Comparison of ENCODE assay signal across 15 cellular contexts in the genomic region with DNA sequence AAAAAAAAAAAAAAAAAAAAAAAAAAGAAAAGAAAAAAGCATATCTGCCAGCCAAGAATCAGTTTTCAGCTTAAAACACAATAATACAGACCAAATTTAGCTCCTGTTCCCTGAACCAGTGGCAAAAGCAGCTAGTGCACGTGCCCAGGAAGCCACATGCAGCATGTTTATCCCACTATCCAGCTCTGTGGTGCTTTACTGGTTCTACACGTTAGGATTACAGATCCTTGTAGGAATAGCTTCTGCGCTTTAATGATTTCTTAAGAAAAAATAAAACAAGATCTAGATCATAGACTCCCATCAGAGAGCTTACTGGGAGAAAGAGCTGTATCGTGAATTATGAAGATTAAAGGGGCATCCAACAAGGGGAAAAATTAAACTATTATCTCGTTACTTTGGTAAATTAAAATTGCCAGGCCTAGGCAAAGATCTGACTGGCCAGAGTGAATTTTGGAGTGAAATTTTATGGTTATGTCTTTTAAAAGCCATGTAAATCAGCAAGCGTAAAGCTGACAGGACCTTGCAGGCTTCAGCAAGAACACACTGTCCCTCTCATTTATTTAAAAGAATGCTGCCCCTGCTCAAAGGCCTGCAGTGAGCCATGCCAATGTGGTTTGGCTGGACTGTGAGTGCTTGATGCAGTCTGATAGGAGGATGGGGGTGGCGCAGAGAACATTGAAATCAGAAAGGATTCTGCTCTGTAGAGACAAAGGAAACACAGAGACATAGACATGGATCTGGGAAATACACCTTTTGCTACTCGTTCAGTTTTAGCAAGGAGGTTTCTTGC.
DNase-seq lines count a peak whose midpoint lies in the region; ATAC-seq, FAIRE-seq and TF ChIP-seq lines count a peak whose summit lies in the region.
"Had no signal": no experiment of that assay in that cellular context is flagged by ENCODE, and none has a peak within 500 bp of the region (broad histone marks: within the 10 kb centered on the region; RNA-seq: fewer than 3 reads in every experiment).

No MANE protein-coding gene starts in this region.

- H3K4me3 ChIP-seq in left ventricle myocardium inferior (peak overlapping the region; percentile 53), pancreas (no peak overlapping the region), uterus (no peak overlapping the region)
- H3K4me3 ChIP-seq: PC-9 had no signal

- H3K9me3 ChIP-seq in left ventricle myocardium inferior (replicated peaks) (no peaks in the 10 kb centered on the region), pancreas (no peaks in the 10 kb centered on the region), uterus (no peaks in the 10 kb centered on the region)

- H3K27ac Mint-ChIP-seq in brain: peak overlapping the region; percentile 74 to 97 (median 90)
- H3K27ac Mint-ChIP-seq: activated CD8-positive, alpha-beta T cell treated with anti-CD3 and anti-CD28 coated beads for 36 hours; activated naive CD4-positive, alpha-beta T cell treated with anti-CD3 and anti-CD28 coated beads, Interleukin-2, amount 10 ng/mL, durations not matched to agents 7 days and 5 days; T-helper 2 cell treated with Interferon-gamma antibody and Interleukin-4, amounts not matched to agents 5 μg/mL and 100 μg/mL, for 36 hours had no signal

- TF ChIP-seq CTCF in brain (conservative IDR thresholded peaks at IDR 0.05) (no peak), left ventricle myocardium inferior (IDR thresholded peaks at IDR 0.05; ENCODE audit: borderline replicate concordance) (no peak), pancreas (IDR thresholded peaks at IDR 0.05) (no peak), uterus (IDR thresholded peaks at IDR 0.05) (no peak)

- peaks cover 55% of the 10 kb centered on the region for H3K4me1 Mint-ChIP-seq in brain
- H3K4me1 Mint-ChIP-seq: activated naive CD4-positive, alpha-beta T cell treated with anti-CD3 and anti-CD28 coated beads, Interleukin-2, amount 10 ng/mL, durations not matched to agents 7 days and 5 days had no signal

- no peaks in the 10 kb centered on the region for H3K27me3 ChIP-seq in left ventricle myocardium inferior (ENCODE audit: low read depth)
- H3K27me3 ChIP-seq in pancreas: no peaks in the 10 kb centered on the region
- H3K27me3 ChIP-seq in uterus: no peaks in the 10 kb centered on the region

- H3K36me3 Mint-ChIP-seq in brain: no peaks in the 10 kb centered on the region
- H3K36me3 Mint-ChIP-seq: activated naive CD4-positive, alpha-beta T cell treated with anti-CD3 and anti-CD28 coated beads, Interleukin-2, amount 10 ng/mL, durations not matched to agents 7 days and 5 days had no signal

- FAIRE-seq in pancreas (lab: Jason Lieb, UNC): no peak

- H3K4me3 Mint-ChIP-seq in brain: peak overlapping the region in 2 of 5 experiments; percentile 62 to 69
- H3K4me3 Mint-ChIP-seq: activated CD8-positive, alpha-beta T cell treated with anti-CD3 and anti-CD28 coated beads for 36 hours; activated naive CD4-positive, alpha-beta T cell treated with anti-CD3 and anti-CD28 coated beads, Interleukin-2, amount 10 ng/mL, durations not matched to agents 7 days and 5 days; T-helper 2 cell treated with Interferon-gamma antibody and Interleukin-4, amounts not matched to agents 5 μg/mL and 100 μg/mL, for 36 hours had no signal

- no peaks in the 10 kb centered on the region for H3K36me3 ChIP-seq in left ventricle myocardium inferior
- H3K36me3 ChIP-seq in pancreas: no peaks in the 10 kb centered on the region
- H3K36me3 ChIP-seq in uterus: no peaks in the 10 kb centered on the region

- peak; percentile 49 for DNase-seq in left ventricle myocardium inferior
- DNase-seq in pancreas: peak in 1 of 6 donors; percentile 24
- DNase-seq in uterus: peak; percentile 48 to 70
- no peak for DNase-seq in left colon
- DNase-seq in stimulated activated naive CD4-positive, alpha-beta T cell treated with Interleukin-2 at 50 U/mL for 16 hours (lab: John Stamatoyannopoulos, UW): no peak
- DNase-seq in NCI-H2081 treated with DMSO at 0.1 percent for 48 hours (lab: John Stamatoyannopoulos, UW): no peak
- DNase-seq: activated CD8-positive, alpha-beta T cell treated with anti-CD3 and anti-CD28 coated beads for 36 hours; activated naive CD4-positive, alpha-beta T cell treated with anti-CD3 and anti-CD28 coated beads, Interleukin-2, amount 10 ng/mL, durations not matched to agents 7 days and 5 days; COR-L47; NCI-H2171; PC-9; stimulated activated CD4-positive, alpha-beta T cell treated with anti-CD3 and anti-CD28 coated beads, Interleukin-1b, Interleukin-23, amount 100 ng/mL, for 48 hours; stimulated activated naive CD8-positive, alpha-beta T cell treated with anti-CD3 and anti-CD28 coated beads, Interleukin-15, Interleukin-2, amounts not matched to agents 100 U/mL and 50 U/mL, for 24 hours had no signal

- peak overlapping the region; percentile 84 for H3K27ac ChIP-seq in left ventricle myocardium inferior (replicated peaks)
- peak overlapping the region in 1 of 4 donors; percentile 4 for H3K27ac ChIP-seq in pancreas
- H3K27ac ChIP-seq in uterus: peak overlapping the region; percentile 14 to 69
- H3K27ac ChIP-seq: PC-9 had no signal

- TF ChIP-seq POLR2A in uterus (IDR thresholded peaks at IDR 0.05): no peak

- no peaks in the 10 kb centered on the region for H3K9me3 Mint-ChIP-seq in brain
- H3K9me3 Mint-ChIP-seq: activated CD8-positive, alpha-beta T cell treated with anti-CD3 and anti-CD28 coated beads for 36 hours; activated naive CD4-positive, alpha-beta T cell treated with anti-CD3 and anti-CD28 coated beads, Interleukin-2, amount 10 ng/mL, durations not matched to agents 7 days and 5 days; T-helper 2 cell treated with Interferon-gamma antibody and Interleukin-4, amounts not matched to agents 5 μg/mL and 100 μg/mL, for 36 hours had no signal

- peak in 3 of 4 donors; percentile 21 to 82 (median 41) for ATAC-seq in pancreas
- ATAC-seq in left colon: no peak
- ATAC-seq: activated CD8-positive, alpha-beta T cell treated with anti-CD3 and anti-CD28 coated beads for 36 hours; stimulated activated naive CD8-positive, alpha-beta T cell treated with anti-CD3 and anti-CD28 coated beads, Interleukin-15, Interleukin-2, amounts not matched to agents 100 U/mL and 50 U/mL, for 24 hours had no signal

- peaks cover 24% of the 10 kb centered on the region for H3K27me3 Mint-ChIP-seq in brain
- H3K27me3 Mint-ChIP-seq: activated naive CD4-positive, alpha-beta T cell treated with anti-CD3 and anti-CD28 coated beads, Interleukin-2, amount 10 ng/mL, durations not matched to agents 7 days and 5 days had no signal

- H3K4me1 ChIP-seq in left ventricle myocardium inferior: peaks cover 5% of the 10 kb centered on the region
- H3K4me1 ChIP-seq in pancreas: peaks cover 14 to 53% (median 28%) of the 10 kb centered on the region in 3 donors
- no peaks in the 10 kb centered on the region for H3K4me1 ChIP-seq in uterus

- 73 to 83% methylated on average over 8 of the region's 8 CpGs for WGBS in pancreas, 2 donors

- intact Hi-C loops in left ventricle myocardium inferior (cut with micrococcal nuclease): no loop called here
- intact Hi-C loops in pancreas (cut with DNase I): no loop called here
- intact Hi-C loops in uterus (cut with DNase I; ENCODE audit: low total_unique reads): no loop called here
- intact Hi-C loops in left colon (cut with DNase I, micrococcal nuclease): no loop called here

Comparison
In these comparisons a context has a peak if more than half of its experiments do, and no peak if none do; other contexts are left out.
1. DNase-seq: peak in left ventricle myocardium inferior (single experiment) and uterus (2 of 2); none in left colon (0 of 2), stimulated activated naive CD4-positive, alpha-beta T cell treated with Interleukin-2 at 50 U/mL for 16 hours (single experiment) and NCI-H2081 treated with DMSO at 0.1 percent for 48 hours (single experiment).